Comparison of ENCODE assay signal across 12 cellular contexts in the genomic region with DNA sequence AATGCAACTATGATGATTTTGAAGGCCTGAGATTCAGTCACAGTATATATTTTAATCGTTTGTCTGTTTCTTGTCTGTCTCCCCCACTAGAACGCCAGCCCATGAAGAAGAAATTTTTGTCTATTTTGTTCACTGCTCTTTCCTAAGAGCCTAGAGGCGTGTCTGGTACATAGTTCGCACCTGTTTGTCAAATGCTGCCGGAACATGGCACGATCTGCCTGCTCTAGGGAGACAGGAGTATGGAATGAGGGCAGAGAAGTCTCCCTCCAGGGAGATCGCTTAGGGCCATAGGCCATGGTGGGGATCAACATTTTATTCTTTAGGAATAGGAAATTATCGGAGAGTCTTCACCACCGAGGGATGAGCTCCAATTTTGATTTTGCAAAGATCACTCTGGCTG.
DNase-seq lines count a peak whose midpoint lies in the region; TF ChIP-seq lines count a peak whose summit lies in the region.
"Had no signal": no experiment of that assay in that cellular context is flagged by ENCODE, and none has a peak within 500 bp of the region (broad histone marks: within the 10 kb centered on the region; RNA-seq: fewer than 3 reads in every experiment).

No MANE protein-coding gene starts in this region.

- no peak overlapping the region for H3K9ac ChIP-seq in endodermal cell (ENCODE audit: extremely low read depth, low read length, poor library complexity, severe bottlenecking)

- H3K27ac Mint-ChIP-seq in endodermal cell (no peak overlapping the region), type B pancreatic cell (no peak overlapping the region)

- H3K4me3 Mint-ChIP-seq in endodermal cell: no peak overlapping the region
- H3K4me3 Mint-ChIP-seq in type B pancreatic cell: peak overlapping the region; percentile 19
- H3K4me3 Mint-ChIP-seq: T-cell had no signal

- whole genome bisulfite sequencing in endodermal cell (ENCODE audit: insufficient coverage in 1 of 2, insufficient read length in 1 of 2), 2 experiments: 85 to 90% methylated on average over 9 of the region's 9 CpGs

- no peak for TF ChIP-seq CTCF in endodermal cell (conservative IDR thresholded peaks at IDR 0.05)
- TF ChIP-seq CTCF in type B pancreatic cell (conservative IDR thresholded peaks at IDR 0.05): no peak

- H3K4me1 Mint-ChIP-seq in endodermal cell (peaks cover 7% of the 10 kb centered on the region), type B pancreatic cell (ENCODE audit: unreplicated experiment) (peaks cover 23% of the 10 kb centered on the region)
- H3K4me1 Mint-ChIP-seq: T-cell had no signal

- H3K9me3 Mint-ChIP-seq in endodermal cell (no peaks in the 10 kb centered on the region), type B pancreatic cell (no peaks in the 10 kb centered on the region)
- H3K9me3 Mint-ChIP-seq: T-cell had no signal

- H3K4me3 ChIP-seq in endodermal cell (ENCODE audit: low read length): no peak overlapping the region

- H3K36me3 ChIP-seq in endodermal cell (ENCODE audit: control insufficient read depth, insufficient read depth, low read length): no peaks in the 10 kb centered on the region

- H3K9me3 ChIP-seq in endodermal cell (ENCODE audit: control insufficient read depth, low read length): no peaks in the 10 kb centered on the region

- H3K4me1 ChIP-seq in endodermal cell (ENCODE audit: control insufficient read depth, insufficient read depth, low read length): peaks cover 3% of the 10 kb centered on the region

- H3K36me3 Mint-ChIP-seq in endodermal cell (ENCODE audit: low read depth) (no peaks in the 10 kb centered on the region), type B pancreatic cell (no peaks in the 10 kb centered on the region)
- H3K36me3 Mint-ChIP-seq: T-cell had no signal

- peak overlapping the region; percentile 42 for H3K27ac ChIP-seq in endodermal cell (ENCODE audit: low read depth, low read length)

- H3K27me3 ChIP-seq in endodermal cell (ENCODE audit: control insufficient read depth, insufficient read depth, low read length, poor library complexity, severe bottlenecking): peaks cover 7% of the 10 kb centered on the region

- DNase-seq in NCI-H510A treated with DMSO at 0.1 percent for 48 hours (lab: John Stamatoyannopoulos, UW) (peak; percentile 35), NCI-H510A (lab: John Stamatoyannopoulos, UW) (no peak), NCI-H774 (lab: John Stamatoyannopoulos, UW) (peak; percentile 18), endodermal cell (no peak), type B pancreatic cell (ENCODE audit: extremely low spot score, unreplicated experiment) (no peak), CD1c-positive myeloid dendritic cell (ENCODE audit: extremely low spot score) (no peak), AG08396 (ENCODE audit: low spot score) (no peak)
- DNase-seq: ACHN, AML-193, DND-41, NCI-H226, T-cell had no signal

- H3K27me3 Mint-ChIP-seq in endodermal cell (ENCODE audit: insufficient read depth) (peaks cover 3% of the 10 kb centered on the region), type B pancreatic cell (peaks cover 12% of the 10 kb centered on the region)

Comparison
In these comparisons a context has a peak if more than half of its experiments do, and no peak if none do; other contexts are left out.
1. DNase-seq: peak in NCI-H510A treated with DMSO at 0.1 percent for 48 hours (single experiment) and NCI-H774 (single experiment); none in NCI-H510A (single experiment), endodermal cell (single experiment), type B pancreatic cell (single experiment), CD1c-positive myeloid dendritic cell (single experiment) and AG08396 (single experiment).